Comparison of ENCODE assay signal across 8 cellular contexts in the genomic region with DNA sequence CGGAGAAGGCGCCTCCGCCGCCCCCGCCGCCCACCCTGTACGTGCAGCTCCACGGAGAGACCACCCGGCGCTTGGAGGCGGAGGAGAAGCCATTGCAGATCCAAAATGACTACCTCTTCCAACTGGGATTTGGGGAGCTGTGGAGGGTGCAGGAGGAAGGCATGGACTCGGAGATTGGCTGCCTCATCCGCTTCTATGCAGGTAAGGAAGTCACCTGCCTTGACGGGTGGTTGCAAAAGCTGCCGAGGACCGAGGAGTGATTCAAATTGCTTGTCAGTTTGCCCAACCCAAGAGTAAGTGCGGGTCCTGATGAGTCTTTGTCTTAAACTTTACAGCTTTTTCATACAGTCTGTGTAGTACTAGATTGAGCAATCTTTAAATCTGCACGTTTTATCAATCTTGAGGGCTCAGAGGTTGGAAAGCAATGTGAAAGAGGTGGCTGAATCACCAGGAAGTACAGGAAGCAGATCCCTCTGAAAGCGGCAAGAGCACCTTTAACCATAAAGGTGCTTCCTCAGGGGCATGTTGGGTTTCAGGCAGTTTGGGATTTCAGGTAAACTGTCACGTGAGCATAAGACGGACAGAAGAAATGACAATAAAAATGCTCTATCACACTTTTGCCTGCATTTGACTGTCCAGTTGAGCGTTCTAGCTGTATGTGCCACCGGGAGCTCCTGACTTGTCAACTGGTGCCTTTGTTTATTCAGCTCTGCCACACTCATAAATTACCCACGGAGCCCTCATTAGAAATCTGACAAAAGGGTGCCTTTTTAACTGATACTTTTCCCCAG. TPM values are rescaled to one million over a fixed set of nuclear protein-coding genes. Genes with fewer than 3 reads are reported as not detected.
DNase-seq lines count a peak whose midpoint lies in the region; ATAC-seq and TF ChIP-seq lines count a peak whose summit lies in the region.

No MANE protein-coding gene starts in this region.

- H3K9me3 Mint-ChIP-seq in activated CD8-positive, alpha-beta T cell treated with anti-CD3 and anti-CD28 coated beads, Interleukin-2, amount 10 ng/mL, durations not matched to agents 7 days and 5 days (ENCODE audit: insufficient read depth): no peaks in the 10 kb centered on the region

- ATAC-seq in heart left ventricle (no peak), Right ventricle myocardium inferior (no peak), mucosa of descending colon (peak; percentile 44)
- no peak for ATAC-seq in activated CD8-positive, alpha-beta T cell treated with anti-CD3 and anti-CD28 coated beads, Interleukin-2, amount 10 ng/mL, durations not matched to agents 7 days and 5 days

- peaks cover 24% of the 10 kb centered on the region for H3K4me1 Mint-ChIP-seq in activated CD8-positive, alpha-beta T cell treated with anti-CD3 and anti-CD28 coated beads, Interleukin-2, amount 10 ng/mL, durations not matched to agents 7 days and 5 days (ENCODE audit: low read depth)

- peak overlapping the region; percentile 62 for H3K4me3 Mint-ChIP-seq in activated CD8-positive, alpha-beta T cell treated with anti-CD3 and anti-CD28 coated beads, Interleukin-2, amount 10 ng/mL, durations not matched to agents 7 days and 5 days

- H3K9me3 ChIP-seq in heart left ventricle (no peaks in the 10 kb centered on the region), endocrine pancreas (ENCODE audit: control insufficient read depth, low read length) (no peaks in the 10 kb centered on the region), mucosa of descending colon (no peaks in the 10 kb centered on the region)

- 1 to 2% (median 1%) methylated on average over 17 to 24 of the region's 24 CpGs for WGBS in heart left ventricle, 4 donors

- TF ChIP-seq POLR2A in heart left ventricle (IDR thresholded peaks at IDR 0.05): no peak

- POLR2A ChIA-PET in activated CD8-positive, alpha-beta T cell treated with anti-CD3 and anti-CD28 coated beads, Interleukin-2, amount 10 ng/mL, durations not matched to agents 7 days and 5 days (lab: Charles Lee): interaction anchor here (1.0 to 2.6 kb wide), 4 partner anchors 57 to 444 kb away, joined by 3 to 13 read pairs (median 3); no protein-coding TSS in a partner anchor

- H3K36me3 ChIP-seq in heart left ventricle: no peaks in the 10 kb centered on the region
- H3K36me3 ChIP-seq in endocrine pancreas (ENCODE audit: control insufficient read depth, insufficient read depth, low read length): no peaks in the 10 kb centered on the region
- H3K36me3 ChIP-seq in mucosa of descending colon (ENCODE audit: low read depth): peaks cover 4% of the 10 kb centered on the region

- peak overlapping the region in 11 of 12 donors; percentile 24 to 98 (median 87) for H3K27ac ChIP-seq in heart left ventricle

- H3K4me1 ChIP-seq in heart left ventricle: peaks cover 0 to 55% (median 26%) of the 10 kb centered on the region in 12 donors
- H3K4me1 ChIP-seq in endocrine pancreas (ENCODE audit: control insufficient read depth, insufficient read depth, low read length): peaks cover 17% of the 10 kb centered on the region
- peaks cover 21% of the 10 kb centered on the region for H3K4me1 ChIP-seq in mucosa of descending colon (ENCODE audit: low read depth)

- TF ChIP-seq CTCF in heart left ventricle (IDR thresholded peaks at IDR 0.05) (no peak), mucosa of descending colon (IDR thresholded peaks at IDR 0.05) (no peak)

- peak overlapping the region; percentile 64 to 88 (median 75) for H3K4me3 ChIP-seq in heart left ventricle
- H3K4me3 ChIP-seq in endocrine pancreas (ENCODE audit: control insufficient read depth, insufficient read depth, low read length): peak overlapping the region; percentile 87
- H3K4me3 ChIP-seq in mucosa of descending colon: peak overlapping the region; percentile 57

- H3K27me3 ChIP-seq in heart left ventricle (no peaks in the 10 kb centered on the region), endocrine pancreas (ENCODE audit: control insufficient read depth, insufficient read depth, low read length) (no peaks in the 10 kb centered on the region)

- DNase-seq in heart left ventricle: no peak
- no peak for DNase-seq in Right ventricle myocardium inferior (ENCODE audit: missing footprints)
- peak; percentile 54 for DNase-seq in NCI-H82 (lab: John Stamatoyannopoulos, UW)
- DNase-seq in activated CD8-positive, alpha-beta T cell treated with anti-CD3 and anti-CD28 coated beads, Interleukin-2, amount 10 ng/mL, durations not matched to agents 7 days and 5 days: peak; percentile 46
- peak in 1 of 3 donors; percentile 65 for DNase-seq in mucosa of descending colon
- DNase-seq in superior temporal gyrus (ENCODE audit: extremely low spot score): peak; percentile 85
- DNase-seq in NCI-H446 treated with DMSO at 0.1 percent for 48 hours (lab: John Stamatoyannopoulos, UW): no peak

- intact Hi-C loops in heart left ventricle (cut with DNase I): loop anchor here in 9 of 10 donors (5.0 to 10.0 kb wide), 17 partner anchors 80 to 708 kb away; a partner anchor contains a TSS
- intact Hi-C loops in Right ventricle myocardium inferior (cut with DNase I): loop anchor here (5.0 to 10.0 kb wide), 5 partner anchors 65 to 708 kb away; a partner anchor contains a TSS
- intact Hi-C loops in mucosa of descending colon (cut with DNase I, micrococcal nuclease): loop anchor here in 1 of 2 donors (10.0 kb wide), 1 partner anchor 258 kb away; no protein-coding TSS in a partner anchor

- CTCF ChIA-PET in activated CD8-positive, alpha-beta T cell treated with anti-CD3 and anti-CD28 coated beads, Interleukin-2, amount 10 ng/mL, durations not matched to agents 7 days and 5 days (lab: Charles Lee): interaction anchor here (0.6 to 6.7 kb wide), 10 partner anchors 8 to 264 kb away, joined by 3 to 79 read pairs (median 3); no protein-coding TSS in a partner anchor

- H3K9ac ChIP-seq in endocrine pancreas (ENCODE audit: control insufficient read depth, insufficient read depth, low read length): peak overlapping the region; percentile 68

- peaks cover 12% of the 10 kb centered on the region for H3K27me3 Mint-ChIP-seq in activated CD8-positive, alpha-beta T cell treated with anti-CD3 and anti-CD28 coated beads, Interleukin-2, amount 10 ng/mL, durations not matched to agents 7 days and 5 days (ENCODE audit: low read depth)

- H3K27ac Mint-ChIP-seq in activated CD8-positive, alpha-beta T cell treated with anti-CD3 and anti-CD28 coated beads, Interleukin-2, amount 10 ng/mL, durations not matched to agents 7 days and 5 days: peak overlapping the region; percentile 71

- no peaks in the 10 kb centered on the region for H3K36me3 Mint-ChIP-seq in activated CD8-positive, alpha-beta T cell treated with anti-CD3 and anti-CD28 coated beads, Interleukin-2, amount 10 ng/mL, durations not matched to agents 7 days and 5 days (ENCODE audit: low read depth)

RNA-seq across cellular contexts. Expression of a gene that starts 1.9 kb away (rescaled TPM):
- total RNA-seq in heart left ventricle (10 to 100 TPM in 1 of 9 donors, 1 to 10 TPM in 8; 4.9 to 11.1 (median 6.3) TPM), Right ventricle myocardium inferior (5.1 TPM), mucosa of descending colon (10 to 100 TPM; 17.9 to 28.9 (median 19.7) TPM)
- polyA plus RNA-seq in heart left ventricle: 1 to 10 TPM; 1.7 to 2.6 TPM
- total RNA-seq in activated CD8-positive, alpha-beta T cell treated with anti-CD3 and anti-CD28 coated beads, Interleukin-2, amount 10 ng/mL, durations not matched to agents 7 days and 5 days: 1 to 10 TPM; 2.9 to 3.5 TPM

Comparison
In these comparisons a context has a peak if more than half of its experiments do, and no peak if none do; other contexts are left out.
1. DNase-seq: peak in NCI-H82 (single experiment), activated CD8-positive, alpha-beta T cell treated with anti-CD3 and anti-CD28 coated beads, Interleukin-2, amount 10 ng/mL, durations not matched to agents 7 days and 5 days (single experiment) and superior temporal gyrus (single experiment); none in heart left ventricle (0 of 5), Right ventricle myocardium inferior (single experiment) and NCI-H446 treated with DMSO at 0.1 percent for 48 hours (single experiment).
2. Peak in every context shown above with its lines, with median percentiles within 50 percentile points of each other: H3K4me3 ChIP-seq.